1 cellular context compared by ENCODE assay signal in genomic region chrX:136047001-136047642, GRCh38.
TF ChIP-seq lines count a peak whose summit lies in the region.

No MANE protein-coding gene starts in this region.

TF ChIP-seq in HEK293, 187 proteins besides CTCF, POLR2A, EP300 and RAD21 (continued from another document and continues in another):
- TF ChIP-seq PRDM6 (tag by site-specific recombination; IDR thresholded peaks at IDR 0.05) (peak; percentile 79), ZNF138 (tag by site-specific recombination; IDR thresholded peaks at IDR 0.05; ENCODE audit: borderline replicate concordance) (no peak), FEZF1 (tag by site-specific recombination; IDR thresholded peaks at IDR 0.05) (peak; percentile 68), ZBTB44 (tag by site-specific recombination; IDR thresholded peaks at IDR 0.05) (peak; percentile 87), ZNF398 (tag by site-specific recombination; IDR thresholded peaks at IDR 0.05) (peak; percentile 31; the same call in 1 of the 2 replicates), SCRT2 (tag by site-specific recombination; IDR thresholded peaks at IDR 0.05) (no peak), ZNF488 (tag by site-specific recombination; IDR thresholded peaks at IDR 0.05) (no peak), OVOL3 (tag by site-specific recombination; IDR thresholded peaks at IDR 0.05) (peak; percentile 88), ZBTB17 (tag by site-specific recombination; IDR thresholded peaks at IDR 0.05) (0 out of 2 replicates have a peak, but pooled peaks have one; percentile 7), HOXC10 (CRISPR knock-in tag; IDR thresholded peaks at IDR 0.05) (no peak), KLF16 (tag by site-specific recombination; IDR thresholded peaks at IDR 0.05) (no peak), ZNF777 (tag by site-specific recombination; IDR thresholded peaks at IDR 0.05; ENCODE audit: borderline replicate concordance) (no peak), SP3 (tag by site-specific recombination; IDR thresholded peaks at IDR 0.05) (peak; percentile 45; the same call in 1 of the 2 replicates), ZBTB1 (tag by site-specific recombination; IDR thresholded peaks at IDR 0.05) (peak; percentile 39; the same call in 1 of the 2 replicates), ZNF416 (tag by site-specific recombination; IDR thresholded peaks at IDR 0.05) (no peak), PATZ1 (tag by site-specific recombination; IDR thresholded peaks at IDR 0.05) (0 out of 2 replicates have a peak, but pooled peaks have one; percentile 35), ZNF146 (tag by site-specific recombination; IDR thresholded peaks at IDR 0.05) (peak; percentile 52), ZBTB26 (tag by site-specific recombination; optimal IDR thresholded peaks at IDR 0.05) (no peak), ZFP3 (tag by site-specific recombination; IDR thresholded peaks at IDR 0.05; ENCODE audit: low read depth) (no peak), ZNF639 (tag by site-specific recombination; IDR thresholded peaks at IDR 0.05) (peak; percentile 89), GLIS1 (tag by site-specific recombination; IDR thresholded peaks at IDR 0.05) (no peak), ZNF791 (tag by site-specific recombination; IDR thresholded peaks at IDR 0.05) (no peak), TCF7L2 (IDR thresholded peaks at IDR 0.05; ENCODE audit: borderline replicate concordance, low read depth, low read length) (peak; percentile 26; the same call in 1 of the 2 replicates), ZNF2 (tag by site-specific recombination; IDR thresholded peaks at IDR 0.05) (peak; percentile 57; the same call in 1 of the 2 replicates), ZNF558 (tag by site-specific recombination; IDR thresholded peaks at IDR 0.05) (no peak), ZNF292 (tag by site-specific recombination; IDR thresholded peaks at IDR 0.05; ENCODE audit: borderline replicate concordance, low read depth) (no peak), ZBTB7A (tag by site-specific recombination; IDR thresholded peaks at IDR 0.05; ENCODE audit: low read depth) (no peak), ZNF76 (tag by site-specific recombination; IDR thresholded peaks at IDR 0.05; ENCODE audit: borderline replicate concordance, low read depth) (0 out of 2 replicates have a peak, but pooled peaks have one; percentile 18), ZSCAN4 (tag by site-specific recombination; IDR thresholded peaks at IDR 0.05) (peak; percentile 56; the same call in 1 of the 2 replicates), ZNF404 (tag by site-specific recombination; IDR thresholded peaks at IDR 0.05) (no peak), KLF1 (tag by site-specific recombination; IDR thresholded peaks at IDR 0.05) (peak; percentile 67; the same call in 1 of the 2 replicates), INSM2 (tag by site-specific recombination; IDR thresholded peaks at IDR 0.05) (peak; percentile 66; the same call in 1 of the 2 replicates), SP2 (tag by site-specific recombination; IDR thresholded peaks at IDR 0.05) (no peak), GLI2 (tag by site-specific recombination; IDR thresholded peaks at IDR 0.05; ENCODE audit: borderline replicate concordance, low read depth) (peak; percentile 90), HIC1 (tag by site-specific recombination; IDR thresholded peaks at IDR 0.05) (peak; percentile 80; the same call in 1 of the 2 replicates), PRDM10 (tag by site-specific recombination; IDR thresholded peaks at IDR 0.05) (peak; percentile 90), WT1 (tag by site-specific recombination; IDR thresholded peaks at IDR 0.05) (peak; percentile 97), ZBTB20 (tag by site-specific recombination; IDR thresholded peaks at IDR 0.05) (no peak), BCL11A (tag by site-specific recombination; IDR thresholded peaks at IDR 0.05; ENCODE audit: low read depth) (peak; percentile 86), ZFHX2 (tag by site-specific recombination; conservative IDR thresholded peaks at IDR 0.05) (no peak)
